1 cellular context compared by ENCODE assay signal in genomic region chr19:10503002-10503789, GRCh38.
TF ChIP-seq lines count a peak whose summit lies in the region.

KEAP1 (minus strand) TSS chr19:10503356; CDS start chr19:10500033, 3,323 bp downstream.

TF ChIP-seq in IMR-90, 13 proteins besides CTCF, POLR2A, EP300 and RAD21:
- TF ChIP-seq MAFK (IDR thresholded peaks at IDR 0.05; ENCODE audit: low read depth, low read length) (no peak), CEBPB (IDR thresholded peaks at IDR 0.05; ENCODE audit: low read depth, low read length) (peak; percentile 24; the same call in 1 of the 2 replicates), RCOR1 (IDR thresholded peaks at IDR 0.05; ENCODE audit: insufficient replicate concordance, low read length) (no peak), RFX5 (IDR thresholded peaks at IDR 0.05; ENCODE audit: low read depth, low read length) (no peak), MAZ (IDR thresholded peaks at IDR 0.05; ENCODE audit: borderline replicate concordance, low read depth, low read length) (peak; percentile 6; the same call in 1 of the 2 replicates)
